9 cellular contexts compared by ENCODE assay signal in the genomic region with DNA sequence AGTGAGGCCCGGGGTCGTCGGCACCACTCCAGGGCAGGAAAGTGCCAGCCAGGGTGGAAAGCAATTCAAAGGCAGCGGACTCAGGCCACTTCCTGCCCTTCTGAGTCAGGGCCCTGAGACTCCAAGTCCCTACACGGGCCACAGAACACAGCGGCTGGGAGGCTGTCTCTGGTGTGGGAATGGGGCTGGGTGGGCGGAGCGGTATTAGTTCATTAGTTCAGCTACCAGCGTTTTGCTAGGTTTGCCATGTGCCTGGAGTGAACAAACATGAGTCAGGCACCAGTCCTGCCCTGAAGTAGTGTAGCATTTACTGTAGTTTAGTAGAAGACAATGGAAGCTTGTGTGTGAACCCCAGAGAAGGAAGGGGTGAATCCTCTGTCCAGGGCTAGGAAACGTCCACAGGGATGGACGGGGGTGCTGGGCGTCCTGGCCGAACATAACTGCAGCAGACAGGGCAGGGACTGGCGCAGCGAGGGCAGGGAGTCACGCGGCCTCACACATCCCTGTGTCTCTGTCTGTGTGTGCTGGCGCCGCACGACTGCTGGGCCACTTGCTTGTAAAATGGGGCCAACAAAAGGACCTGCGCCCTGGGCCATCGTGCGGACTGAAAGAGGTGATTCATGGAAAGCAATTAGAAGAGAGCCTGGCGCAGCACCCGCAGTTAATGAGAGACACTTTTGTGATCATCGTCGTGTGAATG.
DNase-seq lines count a peak whose midpoint lies in the region; ATAC-seq and TF ChIP-seq lines count a peak whose summit lies in the region.
"Had no signal": no experiment of that assay in that cellular context is flagged by ENCODE, and none has a peak within 500 bp of the region (broad histone marks: within the 10 kb centered on the region; RNA-seq: fewer than 3 reads in every experiment).

No MANE protein-coding gene starts in this region.

- no peak overlapping the region for H2AFZ ChIP-seq in smooth muscle cell (ENCODE audit: low read depth)

- H3K36me3 ChIP-seq in smooth muscle cell (ENCODE audit: low read depth) = no peaks in the 10 kb centered on the region
- H3K36me3 ChIP-seq in upper lobe of right lung = no peaks in the 10 kb centered on the region

- no peak for TF ChIP-seq CTCF in smooth muscle cell (IDR thresholded peaks at IDR 0.05; ENCODE audit: borderline replicate concordance, insufficient read depth, poor library complexity, severe bottlenecking)
- no peak for TF ChIP-seq CTCF in upper lobe of right lung (IDR thresholded peaks at IDR 0.05)
- no peak for TF ChIP-seq CTCF in coronary artery (IDR thresholded peaks at IDR 0.05)

- DNase-seq in SIG-M5 treated with dmso at 0.1 percent for 504 hours (lab: John Stamatoyannopoulos, UW; ENCODE audit: unreplicated experiment) (peak; percentile 13), SIG-M5 (lab: John Stamatoyannopoulos, UW) (no peak), NCI-H748 treated with DMSO at 0.1 percent for 48 hours (lab: John Stamatoyannopoulos, UW) (peak; percentile 73), fibroblast of gingiva (ENCODE audit: low read depth) (peak; percentile 29), smooth muscle cell (lab: John Stamatoyannopoulos, UW; ENCODE audit: unreplicated experiment) (peak; percentile 18), upper lobe of right lung (no peak), coronary artery (ENCODE audit: low spot score) (no peak), inferior parietal cortex (ENCODE audit: extremely low spot score) (no peak)
- DNase-seq: retina had no signal

- H3K4me2 ChIP-seq in smooth muscle cell = peak overlapping the region; percentile 47

- no peak overlapping the region for H3K9ac ChIP-seq in smooth muscle cell (ENCODE audit: low read depth)

- H3K27ac ChIP-seq in smooth muscle cell (ENCODE audit: low read depth) = peak overlapping the region; percentile 52
- no peak overlapping the region for H3K27ac ChIP-seq in upper lobe of right lung
- H3K27ac ChIP-seq in coronary artery = no peak overlapping the region

- H3K4me3 ChIP-seq in smooth muscle cell (no peak overlapping the region), upper lobe of right lung (no peak overlapping the region), coronary artery (no peak overlapping the region)

- ATAC-seq in upper lobe of right lung = no peak

- intact Hi-C loops in upper lobe of right lung (cut with DNase I) = loop anchor here (10.0 kb wide), 1 partner anchor 490 kb away; no protein-coding TSS in a partner anchor

- H3K9me3 ChIP-seq in smooth muscle cell (replicated peaks; ENCODE audit: low read depth) (no peaks in the 10 kb centered on the region), upper lobe of right lung (no peaks in the 10 kb centered on the region)

- H3K27me3 ChIP-seq in smooth muscle cell (ENCODE audit: low read depth) (no peaks in the 10 kb centered on the region), upper lobe of right lung (peaks cover 36% of the 10 kb centered on the region)

- H3K4me1 ChIP-seq in smooth muscle cell (ENCODE audit: low read depth) (peaks cover 4% of the 10 kb centered on the region), upper lobe of right lung (peaks cover 6% of the 10 kb centered on the region)

- 68% methylated on average over 27 of the region's 27 CpGs for WGBS in smooth muscle cell (ENCODE audit: low lambda C conversion rate)

- H3F3A ChIP-seq in smooth muscle cell (ENCODE audit: low read depth) = no peaks in the 10 kb centered on the region

- H3K79me2 ChIP-seq in smooth muscle cell (ENCODE audit: low read depth) = no peaks in the 10 kb centered on the region

- no peaks in the 10 kb centered on the region for H4K20me1 ChIP-seq in smooth muscle cell (ENCODE audit: low read depth)

Comparison
In these comparisons a context has a peak if more than half of its experiments do, and no peak if none do; other contexts are left out.
1. DNase-seq: peak in SIG-M5 treated with dmso at 0.1 percent for 504 hours (single experiment), NCI-H748 treated with DMSO at 0.1 percent for 48 hours (single experiment), fibroblast of gingiva (single experiment) and smooth muscle cell (single experiment); none in SIG-M5 (single experiment), upper lobe of right lung (single experiment), coronary artery (single experiment) and inferior parietal cortex (single experiment).